15 cellular contexts compared by ENCODE assay signal in genomic region chr12:18882690-18883089, GRCh38.
DNase-seq lines count a peak whose midpoint lies in the region; ATAC-seq and TF ChIP-seq lines count a peak whose summit lies in the region.
"Had no signal": no experiment of that assay in that cellular context is flagged by ENCODE, and none has a peak within 500 bp of the region (broad histone marks: within the 10 kb centered on the region; RNA-seq: fewer than 3 reads in every experiment).

No MANE protein-coding gene starts in this region.

- H3K4me1 Mint-ChIP-seq in endodermal cell = peaks cover 19% of the 10 kb centered on the region
- H3K4me1 Mint-ChIP-seq: IgD-negative memory B cell, T-cell had no signal

- no peak overlapping the region for H3K4me3 ChIP-seq in endodermal cell (ENCODE audit: low read length)
- no peak overlapping the region for H3K4me3 ChIP-seq in gastroesophageal sphincter
- H3K4me3 ChIP-seq in lower lobe of right lung = no peak overlapping the region

- H3K9me3 Mint-ChIP-seq in endodermal cell = peaks cover 10% of the 10 kb centered on the region
- H3K9me3 Mint-ChIP-seq: T-cell had no signal

- H3K4me3 Mint-ChIP-seq in endodermal cell = no peak overlapping the region
- H3K4me3 Mint-ChIP-seq: H9, IgD-negative memory B cell, T-cell had no signal

- H3K27ac Mint-ChIP-seq in endodermal cell = no peak overlapping the region
- H3K27ac Mint-ChIP-seq: H9, IgD-negative memory B cell, T-cell had no signal

- H3K36me3 ChIP-seq in endodermal cell (ENCODE audit: control insufficient read depth, insufficient read depth, low read length) (no peaks in the 10 kb centered on the region), gastroesophageal sphincter (no peaks in the 10 kb centered on the region), lower lobe of right lung (no peaks in the 10 kb centered on the region)

- H3K36me3 Mint-ChIP-seq in endodermal cell (ENCODE audit: low read depth) = no peaks in the 10 kb centered on the region
- H3K36me3 Mint-ChIP-seq: IgD-negative memory B cell, T-cell had no signal

- H3K27ac ChIP-seq in endodermal cell (ENCODE audit: low read depth, low read length) (no peak overlapping the region), gastroesophageal sphincter (no peak overlapping the region), lower lobe of right lung (no peak overlapping the region)

- no peaks in the 10 kb centered on the region for H3K27me3 Mint-ChIP-seq in endodermal cell (ENCODE audit: insufficient read depth)
- H3K27me3 Mint-ChIP-seq: IgD-negative memory B cell had no signal

- TF ChIP-seq CTCF in LNCAP (IDR thresholded peaks at IDR 0.05) (peak; percentile 39; the same call in 1 of the 2 replicates), endodermal cell (conservative IDR thresholded peaks at IDR 0.05) (peak; percentile 68), gastroesophageal sphincter (IDR thresholded peaks at IDR 0.05) (no peak), lower lobe of right lung (IDR thresholded peaks at IDR 0.05) (no peak)

- TF ChIP-seq EP300 in gastroesophageal sphincter (IDR thresholded peaks at IDR 0.05) = no peak

- 72 to 75% methylated on average over 3 to 5 of the region's 5 CpGs for WGBS in endodermal cell (ENCODE audit: insufficient coverage in 1 of 2, insufficient read length in 1 of 2), 2 experiments
- 80 to 100% methylated on average over 1 to 5 of the region's 5 CpGs for WGBS in gastroesophageal sphincter (ENCODE audit: low coverage in 1 of 2), 2 donors

- no peak overlapping the region for H3K9ac ChIP-seq in endodermal cell (ENCODE audit: extremely low read depth, low read length, poor library complexity, severe bottlenecking)

- peaks cover 10% of the 10 kb centered on the region for H3K9me3 ChIP-seq in endodermal cell (ENCODE audit: control insufficient read depth, low read length)
- H3K9me3 ChIP-seq in gastroesophageal sphincter = no peaks in the 10 kb centered on the region
- no peaks in the 10 kb centered on the region for H3K9me3 ChIP-seq in lower lobe of right lung

- DNase-seq in Right ventricle myocardium superior (no peak), cardiac septum (ENCODE audit: low spot score) (no peak), endodermal cell (peak; percentile 53), D341Med (ENCODE audit: low spot score) (no peak), lower lobe of right lung (no peak)
- DNase-seq: H9, NCI-H1048, NCI-H146, NCI-H2107, NCI-H226, NCI-H69, T-cell had no signal

- peak; percentile 59 for ATAC-seq in Right ventricle myocardium superior (ENCODE audit: poor library complexity)
- ATAC-seq in gastroesophageal sphincter = no peak
- ATAC-seq in lower lobe of right lung = no peak
- ATAC-seq: T-cell had no signal

- no peak for TF ChIP-seq POLR2A in gastroesophageal sphincter (IDR thresholded peaks at IDR 0.05)

- intact Hi-C loops in Right ventricle myocardium superior (cut with DNase I) (no loop called here), cardiac septum (cut with DNase I) (no loop called here), lower lobe of right lung (cut with DNase I) (no loop called here)

- H3K4me1 ChIP-seq in endodermal cell (ENCODE audit: control insufficient read depth, insufficient read depth, low read length) (peaks cover 3% of the 10 kb centered on the region), gastroesophageal sphincter (peaks cover 0 to 18% (median 9%) of the 10 kb centered on the region in 3 donors), lower lobe of right lung (no peaks in the 10 kb centered on the region)

- H3K27me3 ChIP-seq in endodermal cell (ENCODE audit: control insufficient read depth, insufficient read depth, low read length, poor library complexity, severe bottlenecking) = no peaks in the 10 kb centered on the region
- no peaks in the 10 kb centered on the region for H3K27me3 ChIP-seq in gastroesophageal sphincter
- no peaks in the 10 kb centered on the region for H3K27me3 ChIP-seq in lower lobe of right lung (ENCODE audit: low read depth)

Comparison
In these comparisons a context has a peak if more than half of its experiments do, and no peak if none do; other contexts are left out.
1. CTCF ChIP-seq: peak in LNCAP (single experiment) and endodermal cell (single experiment); none in gastroesophageal sphincter (0 of 4) and lower lobe of right lung (single experiment).